Comparison of ENCODE assay signal across 8 cellular contexts in genomic region chr19:17873661-17874422, GRCh38. TPM values are rescaled to one million over a fixed set of nuclear protein-coding genes. Genes with fewer than 3 reads are reported as not detected.
DNase-seq lines count a peak whose midpoint lies in the region; ATAC-seq and TF ChIP-seq lines count a peak whose summit lies in the region.

No MANE protein-coding gene starts in this region.

- H3K27ac Mint-ChIP-seq in activated CD4-positive, alpha-beta T cell treated with anti-CD3 and anti-CD28 coated beads for 36 hours, result peak overlapping the region; percentile 25

- no peaks in the 10 kb centered on the region for H4K20me1 ChIP-seq in MM.1S (ENCODE audit: insufficient read depth, low read length)

- peak; percentile 83 for ATAC-seq in activated CD4-positive, alpha-beta T cell treated with anti-CD3 and anti-CD28 coated beads for 36 hours
- no peak for ATAC-seq in GM19467 (IDR thresholded peaks at IDR 0.05; ENCODE audit: unreplicated experiment)
- ATAC-seq in GM21528 (IDR thresholded peaks at IDR 0.05; ENCODE audit: low FRiP score, unreplicated experiment), result no peak

- peak; percentile 19 for DNase-seq in DMS53 treated with DMSO at 0.1 percent for 48 hours (lab: John Stamatoyannopoulos, UW; ENCODE audit: unreplicated experiment)
- peak; percentile 12 for DNase-seq in MM.1S
- peak; percentile 89 for DNase-seq in activated CD4-positive, alpha-beta T cell treated with anti-CD3 and anti-CD28 coated beads for 36 hours
- DNase-seq in ecto neural progenitor cell (ENCODE audit: low spot score), result peak; percentile 89
- DNase-seq in retinal pigment epithelial cell (ENCODE audit: low read depth), result no peak
- no peak for DNase-seq in A172 (ENCODE audit: low spot score)

- H3F3A ChIP-seq in MM.1S (ENCODE audit: insufficient read depth, low read length), result no peaks in the 10 kb centered on the region

- H3K27me3 ChIP-seq in MM.1S (replicated peaks; ENCODE audit: insufficient read depth, low read length), result peaks cover 67% of the 10 kb centered on the region

- intact Hi-C loops in activated CD4-positive, alpha-beta T cell treated with anti-CD3 and anti-CD28 coated beads for 36 hours (cut with DNase I, micrococcal nuclease), result loop anchor here (1.0 to 5.0 kb wide), 6 partner anchors 15 to 123 kb away; partner anchors contain the start of gene RPL18A (in 1 of the 2)

- H3K9ac ChIP-seq in MM.1S (ENCODE audit: low read length), result no peak overlapping the region

- no peaks in the 10 kb centered on the region for H3K27me3 Mint-ChIP-seq in activated CD4-positive, alpha-beta T cell treated with anti-CD3 and anti-CD28 coated beads for 36 hours

- H3K9me2 ChIP-seq in MM.1S (replicated peaks; ENCODE audit: insufficient read depth, low read length), result no peaks in the 10 kb centered on the region

- H3K4me1 Mint-ChIP-seq in activated CD4-positive, alpha-beta T cell treated with anti-CD3 and anti-CD28 coated beads for 36 hours, result peaks cover 17% of the 10 kb centered on the region

- H3K79me2 ChIP-seq in MM.1S (ENCODE audit: low read length), result no peaks in the 10 kb centered on the region

- CTCF ChIA-PET in activated CD4-positive, alpha-beta T cell treated with anti-CD3 and anti-CD28 coated beads for 36 hours (lab: Charles Lee), result interaction anchor here (0.7 to 0.9 kb wide), 2 partner anchors 14 to 71 kb away, joined by 3 read pairs; partner anchors contain the start of gene RPL18A

- H3K4me3 Mint-ChIP-seq in activated CD4-positive, alpha-beta T cell treated with anti-CD3 and anti-CD28 coated beads for 36 hours, result peak overlapping the region; percentile 78

- POLR2A ChIA-PET in activated CD4-positive, alpha-beta T cell treated with anti-CD3 and anti-CD28 coated beads for 36 hours (lab: Charles Lee), result no interaction called here

- H3K36me3 Mint-ChIP-seq in activated CD4-positive, alpha-beta T cell treated with anti-CD3 and anti-CD28 coated beads for 36 hours (ENCODE audit: low read depth), result no peaks in the 10 kb centered on the region

- no peak overlapping the region for H2AFZ ChIP-seq in MM.1S (ENCODE audit: low read length)

- H3K4me3 ChIP-seq in MM.1S (ENCODE audit: low read length), result no peak overlapping the region
- H3K4me3 ChIP-seq in retinal pigment epithelial cell (ENCODE audit: low read length), result peak overlapping the region; percentile 14

- no peak overlapping the region for H3K4me2 ChIP-seq in MM.1S (ENCODE audit: low read depth, low read length)

- no peaks in the 10 kb centered on the region for H3K9me3 Mint-ChIP-seq in activated CD4-positive, alpha-beta T cell treated with anti-CD3 and anti-CD28 coated beads for 36 hours (ENCODE audit: low read depth)

- TF ChIP-seq CTCF in MM.1S (IDR thresholded peaks at IDR 0.05; ENCODE audit: low read length) (no peak), retinal pigment epithelial cell (conservative IDR thresholded peaks at IDR 0.05; ENCODE audit: low read depth, low read length) (no peak)

- no peak overlapping the region for H3K27ac ChIP-seq in MM.1S (ENCODE audit: low read length)

- no peaks in the 10 kb centered on the region for H3K4me1 ChIP-seq in MM.1S (ENCODE audit: low read length)

- no peaks in the 10 kb centered on the region for H3K9me3 ChIP-seq in MM.1S (replicated peaks; ENCODE audit: insufficient read depth, low read length)

- no peaks in the 10 kb centered on the region for H3K36me3 ChIP-seq in MM.1S (replicated peaks; ENCODE audit: insufficient read depth, low read length)

RNA-seq across cellular contexts. Expression of gene SLC5A5, which starts 2.1 kb away (rescaled TPM):
- 1 to 10 TPM; 1.0 to 1.3 TPM for total RNA-seq in activated CD4-positive, alpha-beta T cell treated with anti-CD3 and anti-CD28 coated beads for 36 hours
- total RNA-seq in A172 (2014; rRNA removed; shearing (Covaris generic)), result not detected in 2 replicates

RNA-seq across cellular contexts. Expression of gene RPL18A, which starts 14.1 kb away (rescaled TPM):
- total RNA-seq in activated CD4-positive, alpha-beta T cell treated with anti-CD3 and anti-CD28 coated beads for 36 hours, result 1,000 to 10,000 TPM; 3,109 to 3,329 TPM
- total RNA-seq in A172 (2014; rRNA removed; shearing (Covaris generic)), result 827 and 953 TPM in 2 replicates

RNA-seq across cellular contexts. Expression of gene JAK3, which starts 26.1 kb away (rescaled TPM):
- 100 to 1,000 TPM; 174 to 180 TPM for total RNA-seq in activated CD4-positive, alpha-beta T cell treated with anti-CD3 and anti-CD28 coated beads for 36 hours
- total RNA-seq in A172 (2014; rRNA removed; shearing (Covaris generic)), result 0.41 and 0.69 TPM in 2 replicates

RNA-seq across cellular contexts. Expression of gene INSL3, which starts 52.5 kb away (rescaled TPM):
- 1 to 10 TPM; 6.9 to 9.7 TPM for total RNA-seq in activated CD4-positive, alpha-beta T cell treated with anti-CD3 and anti-CD28 coated beads for 36 hours
- not detected in 2 replicates for total RNA-seq in A172 (2014; rRNA removed; shearing (Covaris generic))

RNA-seq across cellular contexts. Expression of gene CCDC124, which starts 59.0 kb away (rescaled TPM):
- total RNA-seq in activated CD4-positive, alpha-beta T cell treated with anti-CD3 and anti-CD28 coated beads for 36 hours, result 100 to 1,000 TPM in 1 of 2 experiments, 10 to 100 TPM in 1; 99.3 to 131 TPM
- 52.3 and 55.7 TPM in 2 replicates for total RNA-seq in A172 (2014; rRNA removed; shearing (Covaris generic))

Comparison
In these comparisons a context has a peak if more than half of its experiments do, and no peak if none do; other contexts are left out.
1. DNase-seq: peak in DMS53 treated with DMSO at 0.1 percent for 48 hours (single experiment), MM.1S (single experiment), activated CD4-positive, alpha-beta T cell treated with anti-CD3 and anti-CD28 coated beads for 36 hours (single experiment) and ecto neural progenitor cell (single experiment); none in retinal pigment epithelial cell (single experiment) and A172 (single experiment).
2. RNA of gene JAK3, which starts 26.1 kb away (total RNA-seq): 174 to 180 TPM in activated CD4-positive, alpha-beta T cell treated with anti-CD3 and anti-CD28 coated beads for 36 hours; 0.41 to 0.69 TPM in A172; every median in the first group is over 100 times any median in the second.